ENCODE assay signal across 27 cellular contexts in genomic region chr7:150958071-150958552, GRCh38. TPM values are rescaled to one million over a fixed set of nuclear protein-coding genes. Genes with fewer than 3 reads are reported as not detected.
"Had no signal": no experiment of that assay in that cellular context is flagged by ENCODE, and none has a peak within 500 bp of the region (broad histone marks: within the 10 kb centered on the region; RNA-seq: fewer than 3 reads in every experiment).

No MANE protein-coding gene starts in this region.

- H3K4me3 ChIP-seq: SK-N-MC had no signal

- H3K9ac ChIP-seq: KMS-11 had no signal

- H3K27ac ChIP-seq: brain microvascular endothelial cell, KMS-11, SK-N-MC, VCaP had no signal

- H3K36me3 ChIP-seq: brain microvascular endothelial cell had no signal

- ATAC-seq: activated naive CD4-positive, alpha-beta T cell treated with anti-CD3 and anti-CD28 coated beads, Interleukin-2, amount 50 U/mL, for 72 hours; activated naive CD8-positive, alpha-beta T cell treated with anti-CD3 and anti-CD28 coated beads, Interleukin-2, amount 50 U/mL, for 24 hours; activated T-cell treated with anti-CD3 and anti-CD28 coated beads, Interleukin-2, amount 50 U/mL, for 4 hours; T-cell had no signal

- FAIRE-seq: astrocyte had no signal

- DNase-seq: activated CD4-positive, alpha-beta memory T cell treated with anti-CD3 and anti-CD28 coated beads for 36 hours; activated CD4-positive, alpha-beta T cell treated with anti-CD3 and anti-CD28 coated beads, Interleukin-2, amount 10 ng/mL, durations not matched to agents 7 days and 5 days; activated CD4-positive, CD25-positive, alpha-beta regulatory T cell; activated CD8-positive, alpha-beta memory T cell treated with anti-CD3 and anti-CD28 coated beads for 24 hours; activated effector memory CD4-positive, alpha-beta T cell treated with anti-CD3 and anti-CD28 coated beads, Interleukin-2, amount 50 U/mL, for 16 hours; activated naive CD4-positive, alpha-beta T cell treated with Interleukin-2 at 50 U/mL for 16 hours; activated naive CD8-positive, alpha-beta T cell treated with anti-CD3 and anti-CD28 coated beads, Interleukin-2, amount 50 U/mL, for 24 hours; activated T-cell treated with anti-CD3 and anti-CD28 coated beads, Interleukin-2, amount 50 U/mL, for 4 hours; amygdala; brain microvascular endothelial cell; NCI-H1092; NCI-H1417 treated with DMSO at 0.1 percent for 48 hours; NCI-H1694; NCI-H2029; NCI-H2107; NCI-H2171 treated with DMSO at 0.1 percent for 48 hours; NCI-H226; NCI-H526 treated with DMSO at 0.1 percent for 48 hours; T-cell; T-helper 2 cell; T1000 had no signal

- H3K4me2 ChIP-seq: KMS-11 had no signal

RNA-seq across cellular contexts. Expression of gene KCNH2, which starts 20.0 kb away (rescaled TPM):
- total RNA-seq: RPMI7951 had no signal
